ENCODE assay signal across 9 cellular contexts in the genomic region with DNA sequence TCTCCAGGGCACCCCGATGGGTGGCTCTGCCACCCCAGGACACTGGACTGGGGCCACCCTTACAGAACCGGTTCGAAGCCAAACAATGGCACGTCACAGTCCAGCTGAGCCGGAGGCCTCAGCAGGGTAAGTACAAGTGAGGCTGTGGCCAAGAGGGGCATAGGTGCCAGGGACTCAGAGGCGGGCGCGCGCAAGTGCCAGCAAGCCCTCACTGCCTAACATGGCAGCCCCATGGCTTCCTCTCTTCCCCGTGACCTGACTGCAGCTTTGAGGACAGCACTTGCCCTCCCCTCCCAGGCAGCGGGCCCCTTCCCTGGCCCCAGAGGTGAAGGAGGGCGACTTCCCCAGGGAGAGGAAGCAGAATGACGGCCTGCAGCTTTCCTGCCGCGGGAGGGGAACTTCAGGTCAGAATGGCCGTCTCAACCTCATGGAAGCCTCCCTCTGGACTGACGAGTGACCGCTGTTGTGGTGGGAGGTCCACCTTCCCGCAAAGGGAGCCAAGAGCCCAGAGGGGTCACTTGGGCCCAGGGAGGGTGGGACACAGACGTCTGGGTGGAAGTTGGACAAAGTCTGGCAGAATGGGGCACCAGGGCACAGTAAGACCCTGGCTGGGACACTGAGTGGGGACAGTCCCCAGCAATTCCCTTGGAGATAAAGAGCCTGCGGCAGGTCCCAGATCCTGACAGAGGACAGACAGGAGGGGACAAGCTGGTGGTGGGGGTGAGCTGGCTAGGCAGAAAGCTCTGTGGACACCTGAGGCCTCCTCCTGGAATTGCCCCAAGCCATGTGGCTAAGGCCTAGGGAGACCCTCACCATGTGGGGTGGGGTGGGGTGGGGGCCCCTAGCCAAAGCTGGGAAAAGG. TPM values are rescaled to one million over a fixed set of nuclear protein-coding genes. Genes with fewer than 3 reads are reported as not detected.
A peak's percentile ranks its signal among the peaks of the same experiment; 100 is the strongest.
DNase-seq lines count a peak whose midpoint lies in the region; ATAC-seq and TF ChIP-seq lines count a peak whose summit lies in the region.
"Had no signal": no experiment of that assay in that cellular context is flagged by ENCODE, and none has a peak within 500 bp of the region (broad histone marks: within the 10 kb centered on the region; RNA-seq: fewer than 3 reads in every experiment).

No MANE protein-coding gene starts in this region.

- BruUV-seq in Caco-2 (replicated peaks; lab: Mats Ljungman, UMichigan), result no TSS peak

- peaks cover 59% of the 10 kb centered on the region for H3K4me1 ChIP-seq in Caco-2
- H3K4me1 ChIP-seq in psoas muscle, result peaks cover 31% of the 10 kb centered on the region

- ATAC-seq in T-cell (replicated peaks in 1 of 4) (no peak), psoas muscle (peak in 3 of 4 donors; percentile 14 to 51 (median 45)), GM21423 (IDR thresholded peaks at IDR 0.05; ENCODE audit: unreplicated experiment) (no peak), GM21717 (IDR thresholded peaks at IDR 0.05; ENCODE audit: unreplicated experiment) (no peak)
- ATAC-seq in natural killer cell treated with Interleukin-12 subunit alpha and Interleukin-12 subunit beta and Interleukin-15 and Interleukin-18, amount 100 ng/mL, for 72 hours, result no peak

- H3K4me3 ChIP-seq in Caco-2 (ENCODE audit: low read depth, low read length) (no peak overlapping the region), psoas muscle (no peak overlapping the region)

- CTCF ChIA-PET in Caco-2 (lab: Charles Lee), result interaction anchor here (0.6 to 1.7 kb wide), 5 partner anchors 9 to 66 kb away, joined by 3 to 7 read pairs (median 3); no protein-coding TSS in a partner anchor
- CTCF ChIA-PET in T-cell (lab: Charles Lee), result interaction anchor here in 1 of 2 donors (1.3 kb wide), 1 partner anchor 66 kb away, joined by 5 read pairs; no protein-coding TSS in a partner anchor

- no peaks in the 10 kb centered on the region for H3K9me3 ChIP-seq in Caco-2
- H3K9me3 ChIP-seq in psoas muscle, result no peaks in the 10 kb centered on the region

- H3K27ac ChIP-seq in psoas muscle, result peak overlapping the region; percentile 16

- H3K4me1 Mint-ChIP-seq in Caco-2 (ENCODE audit: low read depth, unreplicated experiment) (peaks cover 29% of the 10 kb centered on the region), T-cell (peaks cover 52 to 73% (median 69%) of the 10 kb centered on the region in 3 donors)
- peaks cover 18 to 21% of the 10 kb centered on the region in 2 donors for H3K4me1 Mint-ChIP-seq in natural killer cell treated with Interleukin-12 subunit alpha and Interleukin-12 subunit beta and Interleukin-15 and Interleukin-18, amount 100 ng/mL, for 72 hours (ENCODE audit: low read depth in 2 of 2)

- no peaks in the 10 kb centered on the region for H3K36me3 ChIP-seq in Caco-2 (ENCODE audit: control insufficient read depth, insufficient read depth, low read length)
- no peaks in the 10 kb centered on the region for H3K36me3 ChIP-seq in psoas muscle (ENCODE audit: insufficient read depth in 1 of 2, low read depth in 1 of 2)

- POLR2A ChIA-PET in Caco-2 (lab: Charles Lee), result interaction anchor here (0.6 to 2.9 kb wide), 2 partner anchors 18 to 52 kb away, joined by 4 to 12 read pairs; a partner anchor contains a TSS
- POLR2A ChIA-PET in T-cell (lab: Charles Lee), result interaction anchor here (0.7 to 3.1 kb wide), 4 partner anchors 9 to 52 kb away, joined by 3 to 19 read pairs (median 11); a partner anchor contains a TSS

- H3K9me3 Mint-ChIP-seq in Caco-2 (ENCODE audit: unreplicated experiment), result no peaks in the 10 kb centered on the region
- H3K9me3 Mint-ChIP-seq in T-cell, result no peaks in the 10 kb centered on the region
- no peaks in the 10 kb centered on the region for H3K9me3 Mint-ChIP-seq in natural killer cell treated with Interleukin-12 subunit alpha and Interleukin-12 subunit beta and Interleukin-15 and Interleukin-18, amount 100 ng/mL, for 72 hours

- intact Hi-C loops in Caco-2 (cut with micrococcal nuclease; ENCODE audit: unreplicated experiment), result no loop called here
- intact Hi-C loops in psoas muscle (cut with DNase I), result no loop called here

- H3K27me3 Mint-ChIP-seq in Caco-2 (ENCODE audit: insufficient read depth, unreplicated experiment) (no peaks in the 10 kb centered on the region), T-cell (no peaks in the 10 kb centered on the region)
- peaks cover 0 to 9% of the 10 kb centered on the region in 2 donors for H3K27me3 Mint-ChIP-seq in natural killer cell treated with Interleukin-12 subunit alpha and Interleukin-12 subunit beta and Interleukin-15 and Interleukin-18, amount 100 ng/mL, for 72 hours

- H3K27me3 ChIP-seq in Caco-2 (replicated peaks; ENCODE audit: control insufficient read depth, insufficient read depth, low read length), result no peaks in the 10 kb centered on the region
- H3K27me3 ChIP-seq in psoas muscle (ENCODE audit: insufficient read depth in 3 of 3, low read length in 2 of 3), result no peaks in the 10 kb centered on the region

- H3K4me3 Mint-ChIP-seq in Caco-2 (ENCODE audit: unreplicated experiment) (no peak overlapping the region), T-cell (peak overlapping the region in 1 of 3 donors; percentile 67)
- H3K4me3 Mint-ChIP-seq in natural killer cell treated with Interleukin-12 subunit alpha and Interleukin-12 subunit beta and Interleukin-15 and Interleukin-18, amount 100 ng/mL, for 72 hours, result no peak overlapping the region

- H3K27ac Mint-ChIP-seq in Caco-2 (ENCODE audit: unreplicated experiment) (peak overlapping the region; percentile 12), T-cell (peak overlapping the region; percentile 81 to 97)
- H3K27ac Mint-ChIP-seq in natural killer cell treated with Interleukin-12 subunit alpha and Interleukin-12 subunit beta and Interleukin-15 and Interleukin-18, amount 100 ng/mL, for 72 hours, result no peak overlapping the region

- H3K36me3 Mint-ChIP-seq in Caco-2 (ENCODE audit: insufficient read depth, unreplicated experiment) (peaks cover 6% of the 10 kb centered on the region), T-cell (no peaks in the 10 kb centered on the region)
- H3K36me3 Mint-ChIP-seq in natural killer cell treated with Interleukin-12 subunit alpha and Interleukin-12 subunit beta and Interleukin-15 and Interleukin-18, amount 100 ng/mL, for 72 hours, result no peaks in the 10 kb centered on the region

- WGBS in psoas muscle, 3 donors, result 51 to 58% (median 56%) methylated on average over 18 to 21 of the region's 21 CpGs

- TF ChIP-seq CTCF in Caco-2 (IDR thresholded peaks at IDR 0.05; ENCODE audit: insufficient read depth in 1 of 2, low read depth in 1 of 2, low read length in 1 of 2, severe bottlenecking in 1 of 2, unreplicated experiment in 1 of 2) (no peak), psoas muscle (IDR thresholded peaks at IDR 0.05) (no peak)

- DNase-seq in Caco-2 (no peak), T-cell (peak in 1 of 34 experiments; percentile 31), globus pallidus (ENCODE audit: low spot score) (peak; percentile 54), psoas muscle (peak in 1 of 2 donors; percentile 64), NCI-H226 (no peak)
- no peak for DNase-seq in natural killer cell treated with Interleukin-12 subunit alpha and Interleukin-12 subunit beta and Interleukin-15 and Interleukin-18, amount 100 ng/mL, for 72 hours (ENCODE audit: low spot score)
- DNase-seq: NCI-H1105 had no signal

RNA-seq across cellular contexts. Expression of a gene that starts 52.1 kb away (rescaled TPM):
- total RNA-seq in Caco-2 (2022), result 114 TPM in 2 replicates
- total RNA-seq in T-cell, result 100 to 1,000 TPM in 2 of 5 donors, 10 to 100 TPM in 3; 75.4 to 310 (median 92.6) TPM
- 100 to 1,000 TPM in 3 of 4 donors, 10 to 100 TPM in 1; 74.9 to 155 (median 102) TPM for total RNA-seq in psoas muscle
- 10 to 100 TPM; 12.8 to 40.9 (median 21.4) TPM for polyA plus RNA-seq in psoas muscle
- total RNA-seq in natural killer cell treated with Interleukin-12 subunit alpha and Interleukin-12 subunit beta and Interleukin-15 and Interleukin-18, amount 100 ng/mL, for 72 hours, result 10 to 100 TPM; 12.1 to 30.7 TPM

Comparison
In these comparisons a context has a peak if more than half of its experiments do, and no peak if none do; other contexts are left out.
1. H3K27ac Mint-ChIP-seq: peak in Caco-2 (single experiment) and T-cell (2 of 2); none in natural killer cell treated with Interleukin-12 subunit alpha and Interleukin-12 subunit beta and Interleukin-15 and Interleukin-18, amount 100 ng/mL, for 72 hours (0 of 2).
2. ATAC-seq: peak in psoas muscle (3 of 4); none in T-cell (0 of 4), natural killer cell treated with Interleukin-12 subunit alpha and Interleukin-12 subunit beta and Interleukin-15 and Interleukin-18, amount 100 ng/mL, for 72 hours (0 of 2), GM21423 (single experiment) and GM21717 (single experiment).